28 cellular contexts compared by ENCODE assay signal in genomic region chr21:38970765-38971164, GRCh38.
"Had no signal": no experiment of that assay in that cellular context is flagged by ENCODE, and none has a peak within 500 bp of the region (broad histone marks: within the 10 kb centered on the region; RNA-seq: fewer than 3 reads in every experiment).

No MANE protein-coding gene starts in this region.

- ATAC-seq: foreskin keratinocyte; gastroesophageal sphincter; heart right ventricle; left colon; lower lobe of right lung; mucosa of descending colon; natural killer cell treated with Interleukin-12 subunit alpha and Interleukin-12 subunit beta and Interleukin-15 and Interleukin-18, amount 100 ng/mL, for 72 hours; sciatic nerve; stimulated activated effector memory CD8-positive, alpha-beta T cell treated with anti-CD3 and anti-CD28 coated beads, Interleukin-12 subunit alpha, Interleukin-12 subunit beta, amount 100 ng/mL, for 72 hours; stimulated activated naive CD8-positive, alpha-beta T cell treated with anti-CD3 and anti-CD28 coated beads, Interleukin-15, amount 100 ng/mL, for 72 hours; upper lobe of right lung had no signal

- H3K9ac ChIP-seq: parathyroid adenoma had no signal

- H3K4me3 ChIP-seq: coronary artery, dorsolateral prefrontal cortex, esophagus muscularis mucosa, gastroesophageal sphincter, heart right ventricle, left ventricle myocardium inferior, lower lobe of right lung, mucosa of descending colon, smooth muscle cell, suprapubic skin, transverse colon, upper lobe of right lung, uterus had no signal

- H3K27ac ChIP-seq: coronary artery, dorsolateral prefrontal cortex, esophagus muscularis mucosa, foreskin keratinocyte, gastroesophageal sphincter, heart right ventricle, left ventricle myocardium inferior, lower lobe of right lung, parathyroid adenoma, suprapubic skin, transverse colon, upper lobe of right lung, uterus had no signal

- H3K4me1 ChIP-seq: esophagus muscularis mucosa, foreskin keratinocyte, gastroesophageal sphincter, left ventricle myocardium inferior, suprapubic skin, uterus had no signal

- H3K27me3 ChIP-seq: dorsolateral prefrontal cortex, esophagus muscularis mucosa, foreskin keratinocyte, gastroesophageal sphincter, heart right ventricle, suprapubic skin, transverse colon, upper lobe of right lung, uterus had no signal

- H2AFZ ChIP-seq: parathyroid adenoma had no signal

- H3K4me2 ChIP-seq: smooth muscle cell had no signal

- DNase-seq: dorsolateral prefrontal cortex; effector CD4-positive, alpha-beta T cell; foreskin keratinocyte; heart right ventricle; hippocampal formation; immature natural killer cell; islet precursor cell; kidney glomerular epithelial cell; left colon; left ventricle myocardium inferior; lower lobe of right lung; mucosa of descending colon; naive B cell; stimulated activated CD4-positive, alpha-beta T cell treated with anti-CD3 and anti-CD28 coated beads, Interleukin-2, amount 100 ng/mL, for 24 hours; stimulated activated CD4-positive, alpha-beta T cell treated with anti-CD3 and anti-CD28 coated beads, Interleukin-4, amount 100 ng/mL, for 24 hours; stimulated activated naive CD8-positive, alpha-beta T cell treated with anti-CD3 and anti-CD28 coated beads, Interleukin-15, amount 100 ng/mL, for 72 hours; transverse colon; upper lobe of right lung; uterus had no signal

- H3K9me3 ChIP-seq: esophagus muscularis mucosa, gastroesophageal sphincter, heart right ventricle, left ventricle myocardium inferior, lower lobe of right lung, mucosa of descending colon, suprapubic skin, transverse colon, upper lobe of right lung, uterus had no signal

- H3K36me3 ChIP-seq: esophagus muscularis mucosa, gastroesophageal sphincter, heart right ventricle, left ventricle myocardium inferior, lower lobe of right lung, suprapubic skin, transverse colon, upper lobe of right lung, uterus had no signal

- H3K79me2 ChIP-seq: parathyroid adenoma had no signal
